15 cellular contexts compared by ENCODE assay signal in genomic region chr9:2281031-2281802, GRCh38.
DNase-seq lines count a peak whose midpoint lies in the region; ATAC-seq and TF ChIP-seq lines count a peak whose summit lies in the region.
"Had no signal": no experiment of that assay in that cellular context is flagged by ENCODE, and none has a peak within 500 bp of the region (broad histone marks: within the 10 kb centered on the region; RNA-seq: fewer than 3 reads in every experiment).

No MANE protein-coding gene starts in this region.

- H3K4me3 Mint-ChIP-seq in T-helper 17 cell, result no peak overlapping the region
- H3K4me3 Mint-ChIP-seq: activated CD8-positive, alpha-beta T cell treated with anti-CD3 and anti-CD28 coated beads for 36 hours; CD14-positive monocyte had no signal

- peaks cover 12% of the 10 kb centered on the region; the same call in 1 of the 2 replicates for H3F3A ChIP-seq in PC-9 (ENCODE audit: insufficient read depth, low read depth)

- H2AFZ ChIP-seq in PC-9 (no peak overlapping the region), parathyroid adenoma (peak overlapping the region; percentile 46)

- TSS peak; percentile 72 for BruUV-seq in PC-9 (replicated peaks; lab: Mats Ljungman, UMichigan)

- peaks cover 7% of the 10 kb centered on the region for H3K27me3 Mint-ChIP-seq in T-helper 17 cell
- H3K27me3 Mint-ChIP-seq: activated CD8-positive, alpha-beta T cell treated with anti-CD3 and anti-CD28 coated beads for 36 hours had no signal

- ATAC-seq in HG02970 (IDR thresholded peaks at IDR 0.05; ENCODE audit: low FRiP score, unreplicated experiment) (no peak), T-helper 17 cell (no peak)
- ATAC-seq: activated CD8-positive, alpha-beta T cell treated with anti-CD3 and anti-CD28 coated beads for 36 hours; psoas muscle had no signal

- H3K36me3 ChIP-seq in PC-9 (ENCODE audit: low read depth), result no peaks in the 10 kb centered on the region
- no peaks in the 10 kb centered on the region for H3K36me3 ChIP-seq in parathyroid adenoma (ENCODE audit: control insufficient read depth, insufficient read depth, low read length)
- H3K36me3 ChIP-seq: tibial artery had no signal

- no peak overlapping the region for H3K27ac Mint-ChIP-seq in T-helper 17 cell
- H3K27ac Mint-ChIP-seq: activated CD8-positive, alpha-beta T cell treated with anti-CD3 and anti-CD28 coated beads for 36 hours; CD14-positive monocyte had no signal

- H3K9ac ChIP-seq in parathyroid adenoma, result no peak overlapping the region

- peak overlapping the region; percentile 55; the same call in 1 of the 2 replicates for H3K4me2 ChIP-seq in PC-9
- H3K4me2 ChIP-seq in parathyroid adenoma (ENCODE audit: low read length), result no peak overlapping the region

- no peak for TF ChIP-seq CTCF in PC-9 (conservative IDR thresholded peaks at IDR 0.05)
- TF ChIP-seq CTCF in parathyroid adenoma (IDR thresholded peaks at IDR 0.05), result no peak

- peak overlapping the region; percentile 49 for H3K27ac ChIP-seq in PC-9
- peak overlapping the region; percentile 66 for H3K27ac ChIP-seq in parathyroid adenoma
- H3K27ac ChIP-seq: psoas muscle, tibial artery had no signal

- H3K9me2 ChIP-seq in PC-9 (ENCODE audit: insufficient read depth), result no peaks in the 10 kb centered on the region

- H3K79me2 ChIP-seq in PC-9 (ENCODE audit: low read depth) (no peaks in the 10 kb centered on the region), parathyroid adenoma (no peaks in the 10 kb centered on the region)

- CTCF ChIA-PET in PC-9 (lab: Charles Lee), result interaction anchor here (0.5 kb wide), 1 partner anchor 222 kb away, joined by 4 read pairs; no protein-coding TSS in a partner anchor

- intact Hi-C loops in PC-9 (cut with micrococcal nuclease; ENCODE audit: unreplicated experiment), result loop anchor here (1.0 to 5.0 kb wide), 7 partner anchors 11 to 341 kb away; partner anchors contain the start of gene VLDLR

- no peaks in the 10 kb centered on the region for H3K4me1 Mint-ChIP-seq in T-helper 17 cell
- H3K4me1 Mint-ChIP-seq: CD14-positive monocyte had no signal

- H3K4me3 ChIP-seq in PC-9 (no peak overlapping the region), parathyroid adenoma (ENCODE audit: low read depth, low read length) (peak overlapping the region; percentile 11)
- H3K4me3 ChIP-seq: psoas muscle, tibial artery had no signal

- peaks cover 18% of the 10 kb centered on the region for H3K4me1 ChIP-seq in PC-9 (replicated peaks; ENCODE audit: insufficient read depth)
- H3K4me1 ChIP-seq in parathyroid adenoma, result no peaks in the 10 kb centered on the region
- H3K4me1 ChIP-seq: psoas muscle, tibial artery had no signal

- peaks cover under 1% of the 10 kb centered on the region for H3K36me3 Mint-ChIP-seq in T-helper 17 cell (ENCODE audit: low read depth)
- H3K36me3 Mint-ChIP-seq: CD14-positive monocyte had no signal

- H4K20me1 ChIP-seq in PC-9 (ENCODE audit: insufficient read depth), result no peaks in the 10 kb centered on the region

- H3K9me3 ChIP-seq in PC-9 (ENCODE audit: insufficient read depth, low read depth) (no peaks in the 10 kb centered on the region), parathyroid adenoma (ENCODE audit: control insufficient read depth, low read length) (no peaks in the 10 kb centered on the region), T-helper 17 cell (ENCODE audit: control insufficient read depth, low read length, poor library complexity, severe bottlenecking) (no peaks in the 10 kb centered on the region)
- H3K9me3 ChIP-seq: psoas muscle, tibial artery had no signal

- POLR2A ChIA-PET in PC-9 (lab: Charles Lee; ENCODE audit: unreplicated experiment), result interaction anchor here (0.6 to 0.7 kb wide), 4 partner anchors 9 to 1529 kb away, joined by 3 to 6 read pairs (median 4); no protein-coding TSS in a partner anchor

- no peaks in the 10 kb centered on the region for H3K27me3 ChIP-seq in PC-9 (ENCODE audit: insufficient read depth, low read depth)
- no peaks in the 10 kb centered on the region for H3K27me3 ChIP-seq in parathyroid adenoma (ENCODE audit: control insufficient read depth, insufficient read depth, low read length)
- H3K27me3 ChIP-seq: tibial artery had no signal

- DNase-seq in GM03348 (ENCODE audit: low spot score), result peak; percentile 12
- DNase-seq in PC-9, result peak; percentile 75 to 83
- peak; percentile 50 for DNase-seq in hepatic stellate cell (ENCODE audit: low spot score)
- DNase-seq in AML-193 (lab: John Stamatoyannopoulos, UW), result no peak
- no peak for DNase-seq in Ammon's horn (ENCODE audit: low spot score)
- DNase-seq in T-helper 17 cell, result no peak
- DNase-seq: activated CD8-positive, alpha-beta T cell treated with anti-CD3 and anti-CD28 coated beads for 36 hours; MV-4-11; NCI-H2171 treated with DMSO at 0.1 percent for 48 hours; psoas muscle; stimulated activated CD8-positive, alpha-beta memory T cell treated with anti-CD3 and anti-CD28 coated beads, Interleukin-4, amount 100 ng/mL, for 48 hours; tibial artery had no signal

Comparison
In these comparisons a context has a peak if more than half of its experiments do, and no peak if none do; other contexts are left out.
1. DNase-seq: peak in GM03348 (single experiment), PC-9 (2 of 2) and hepatic stellate cell (single experiment); none in AML-193 (0 of 2), Ammon's horn (single experiment) and T-helper 17 cell (0 of 3).